ENCODE assay signal across 12 cellular contexts in genomic region chr17:45240905-45241314, GRCh38. TPM values are rescaled to one million over a fixed set of nuclear protein-coding genes. Genes with fewer than 3 reads are reported as not detected.
DNase-seq lines count a peak whose midpoint lies in the region; ATAC-seq and TF ChIP-seq lines count a peak whose summit lies in the region.
"Had no signal": no experiment of that assay in that cellular context is flagged by ENCODE, and none has a peak within 500 bp of the region (broad histone marks: within the 10 kb centered on the region; RNA-seq: fewer than 3 reads in every experiment).

No MANE protein-coding gene starts in this region.

- WGBS in mammary epithelial cell (ENCODE audit: low coverage, missing lambda C conversion rate), result 32% methylated on average over 21 of the region's 21 CpGs
- 21 to 64% (median 38%) methylated on average over 14 to 21 of the region's 21 CpGs for WGBS in stomach, 5 donors
- 83% methylated on average over 1 of the region's 21 CpGs; no CpG with 5 or more reads in 1 of the 2 donors for WGBS in gastroesophageal sphincter (ENCODE audit: low coverage in 1 of 2), 2 donors

- no TSS peak for BruUV-seq in mammary epithelial cell (replicated peaks; lab: Mats Ljungman, UMichigan)

- H3K36me3 ChIP-seq in mammary epithelial cell (ENCODE audit: insufficient read depth, low read length), result no peaks in the 10 kb centered on the region
- peaks cover 0 to 99% of the 10 kb centered on the region in 2 donors for H3K36me3 ChIP-seq in left lung
- H3K36me3 ChIP-seq in stomach, result peaks cover 3 to 94% (median 58%) of the 10 kb centered on the region in 4 donors
- H3K36me3 ChIP-seq in gastroesophageal sphincter, result peaks cover 0 to 37% of the 10 kb centered on the region in 2 donors
- H3K36me3 ChIP-seq: adrenal gland had no signal

- intact Hi-C loops in Right ventricle myocardium inferior (cut with DNase I) (no loop called here), left ventricle myocardium superior (cut with micrococcal nuclease) (no loop called here), mammary epithelial cell (cut with micrococcal nuclease) (no loop called here), left lung (cut with DNase I) (no loop called here), stomach (cut with DNase I; ENCODE audit: low total_unique reads) (no loop called here)

- no peak for TF ChIP-seq EP300 in stomach (IDR thresholded peaks at IDR 0.05)
- no peak for TF ChIP-seq EP300 in gastroesophageal sphincter (IDR thresholded peaks at IDR 0.05)

- TF ChIP-seq POLR2A in stomach (IDR thresholded peaks at IDR 0.05) (no peak), gastroesophageal sphincter (IDR thresholded peaks at IDR 0.05) (no peak)

- CTCF ChIA-PET in mammary epithelial cell (lab: Charles Lee; ENCODE audit: low non-redundant PET), result interaction anchor here (0.5 to 0.8 kb wide), 2 partner anchors 79 to 106 kb away, joined by 3 to 10 read pairs; partner anchors contain the start of gene ACBD4

- in situ Hi-C loops in mammary epithelial cell (cut with MboI; ENCODE audit: low sequenced_read_pairs in 2 of 2), result no loop called here

- H2AFZ ChIP-seq in mammary epithelial cell (ENCODE audit: low read depth, low read length), result peak overlapping the region; percentile 20

- H4K20me1 ChIP-seq in mammary epithelial cell (ENCODE audit: insufficient read depth, low read length), result no peaks in the 10 kb centered on the region

- peak overlapping the region; percentile 62 for H3K4me2 ChIP-seq in mammary epithelial cell (ENCODE audit: insufficient read depth, low read depth, low read length)

- H3K4me3 ChIP-seq in mammary epithelial cell (replicated peaks in 1 of 3; ENCODE audit: insufficient read depth in 1 of 3, low read depth in 2 of 3, low read length in 3 of 3), result no peak overlapping the region
- peak overlapping the region; percentile 20 to 23 for H3K4me3 ChIP-seq in left lung
- peak overlapping the region in 3 of 4 donors; percentile 31 to 41 (median 34) for H3K4me3 ChIP-seq in stomach
- H3K4me3 ChIP-seq in gastroesophageal sphincter, result peak overlapping the region in 1 of 2 donors; percentile 48
- H3K4me3 ChIP-seq: adrenal gland had no signal

- dilution Hi-C loops in mammary epithelial cell (cut with HindIII; ENCODE audit: low sequenced_read_pairs), result loop anchor here (10.0 kb wide), 1 partner anchor 176 kb away; the partner anchor contains the start of gene NMT1

- no peaks in the 10 kb centered on the region for H3K79me2 ChIP-seq in mammary epithelial cell (ENCODE audit: insufficient read depth, low read length)

- DNase-seq in Right ventricle myocardium inferior (ENCODE audit: missing footprints) (peak; percentile 21), left ventricle myocardium superior (no peak), mammary epithelial cell (no peak), left lung (peak in 1 of 2 donors; percentile 71), stomach (no peak), AG08396 (ENCODE audit: low spot score) (no peak), AML-193 (lab: John Stamatoyannopoulos, UW) (no peak)

- H3K27ac ChIP-seq in mammary epithelial cell (ENCODE audit: insufficient read depth, low read depth, low read length) (no peak overlapping the region), left lung (no peak overlapping the region), stomach (no peak overlapping the region), gastroesophageal sphincter (no peak overlapping the region)
- H3K27ac ChIP-seq: adrenal gland had no signal

- ATAC-seq in Right ventricle myocardium inferior (no peak), left ventricle myocardium superior (no peak), left lung (peak; percentile 29), gastroesophageal sphincter (no peak)

- TF ChIP-seq CTCF in mammary epithelial cell (conservative IDR thresholded peaks at IDR 0.05 in 1 of 2, IDR thresholded peaks at IDR 0.05 in 1 of 2; ENCODE audit: extremely low read depth in 1 of 2, insufficient read depth in 1 of 2, low read depth in 1 of 2, low read length in 2 of 2) (no peak), left lung (IDR thresholded peaks at IDR 0.05) (no peak), stomach (IDR thresholded peaks at IDR 0.05) (no peak), gastroesophageal sphincter (IDR thresholded peaks at IDR 0.05) (no peak)

- H3K27me3 ChIP-seq in mammary epithelial cell (ENCODE audit: insufficient read depth, low read length) (no peaks in the 10 kb centered on the region), left lung (peaks cover 0 to 6% of the 10 kb centered on the region in 2 donors), stomach (peaks cover 0 to 49% (median 9%) of the 10 kb centered on the region in 3 donors), gastroesophageal sphincter (peaks cover 47% of the 10 kb centered on the region)

- H3K9me3 ChIP-seq in mammary epithelial cell (replicated peaks; ENCODE audit: insufficient read depth, low read length) (no peaks in the 10 kb centered on the region), left lung (no peaks in the 10 kb centered on the region), stomach (no peaks in the 10 kb centered on the region), gastroesophageal sphincter (no peaks in the 10 kb centered on the region)
- H3K9me3 ChIP-seq: adrenal gland had no signal

- H3K4me1 ChIP-seq in mammary epithelial cell (ENCODE audit: insufficient read depth, low read length) (peaks cover 16% of the 10 kb centered on the region), left lung (peaks cover 0 to 16% of the 10 kb centered on the region in 2 donors), stomach (peaks cover 10 to 34% (median 16%) of the 10 kb centered on the region in 4 donors), gastroesophageal sphincter (peaks cover 0 to 24% (median 6%) of the 10 kb centered on the region in 3 donors)

- no peak overlapping the region for H3K9ac ChIP-seq in mammary epithelial cell (ENCODE audit: insufficient read depth, low read length)

RNA-seq across cellular contexts. Expression of gene FMNL1, which starts 19.2 kb away (rescaled TPM):
- total RNA-seq in Right ventricle myocardium inferior (13.7 TPM), left ventricle myocardium superior (14.0 TPM), mammary epithelial cell (1 to 10 TPM; 1.5 to 3.5 TPM), left lung (100 to 1,000 TPM in 1 of 2 donors, 10 to 100 TPM in 1; 42.0 to 118 TPM), stomach (10 to 100 TPM in 3 of 5 donors, 1 to 10 TPM in 2; 8.1 to 34.5 (median 16.5) TPM), gastroesophageal sphincter (10 to 100 TPM; 12.0 to 21.9 (median 14.9) TPM)
- polyA plus RNA-seq in mammary epithelial cell (2.0 TPM), stomach (10 to 100 TPM in 1 of 3 donors, 1 to 10 TPM in 2; 4.5 to 10.1 (median 8.2) TPM)
- 8.4 TPM for polyA minus RNA-seq in mammary epithelial cell

RNA-seq across cellular contexts. Expression of gene SPATA32, which starts 21.0 kb away (rescaled TPM):
- total RNA-seq in Right ventricle myocardium inferior (not detected), left ventricle myocardium superior (not detected), mammary epithelial cell (under 1 TPM in 1 of 2 donors, not detected in 1; 0.21 TPM), left lung (not detected), stomach (not detected), gastroesophageal sphincter (not detected)
- polyA plus RNA-seq in mammary epithelial cell (not detected), stomach (not detected)
- polyA minus RNA-seq in mammary epithelial cell, result not detected
- total RNA-seq: liver, skeletal muscle tissue had no signal
- polyA plus RNA-seq: adrenal gland, BJ, liver had no signal

Comparison
In these comparisons a context has a peak if more than half of its experiments do, and no peak if none do; other contexts are left out.
1. H3K4me3 ChIP-seq: peak in left lung (2 of 2) and stomach (3 of 4); none in mammary epithelial cell (0 of 3).